ENCODE assay signal across 24 cellular contexts in the genomic region with DNA sequence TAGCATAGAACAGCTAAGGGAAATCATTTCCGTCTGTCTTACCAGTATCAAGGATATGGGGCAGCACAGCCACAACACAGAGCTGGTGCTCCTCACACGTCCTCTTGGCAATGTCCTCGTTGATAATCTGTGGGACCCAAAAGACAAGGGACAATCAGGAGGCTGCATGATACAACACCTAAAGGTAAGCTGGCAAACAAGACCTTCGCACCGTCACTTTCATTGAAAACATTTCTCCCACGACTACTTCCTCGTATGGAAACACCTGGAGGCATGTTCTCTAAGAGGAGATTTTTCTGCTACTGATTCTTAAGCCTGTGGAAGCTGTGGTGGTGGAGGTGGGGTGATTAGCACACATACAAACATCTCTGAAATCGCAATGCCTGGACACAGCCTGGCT.
"Had no signal": no experiment of that assay in that cellular context is flagged by ENCODE, and none has a peak within 500 bp of the region (broad histone marks: within the 10 kb centered on the region; RNA-seq: fewer than 3 reads in every experiment).

No MANE protein-coding gene starts in this region.

- H3K4me3 ChIP-seq: esophagus squamous epithelium, heart right ventricle, neural progenitor cell, prostate gland, right atrium auricular region, stomach, thyroid gland, upper lobe of left lung had no signal

- H3K9me3 Mint-ChIP-seq: effector memory CD8-positive, alpha-beta T cell; immature natural killer cell; naive B cell; natural killer cell treated with Interleukin-12 subunit alpha and Interleukin-12 subunit beta and Interleukin-15 and Interleukin-18, amount 100 ng/mL, for 72 hours; neural progenitor cell; stimulated activated effector memory CD8-positive, alpha-beta T cell treated with anti-CD3 and anti-CD28 coated beads, Interleukin-12 subunit alpha, Interleukin-12 subunit beta, amount 100 ng/mL, for 72 hours had no signal

- H3K27me3 ChIP-seq: esophagus squamous epithelium, heart right ventricle, neural progenitor cell, right atrium auricular region, stomach, thyroid gland, upper lobe of left lung had no signal

- DNase-seq: cortex of kidney; effector memory CD8-positive, alpha-beta T cell; erythroblast; esophagus squamous epithelium; foreskin melanocyte; glutamatergic neuron; heart right ventricle; hippocampal formation; immature natural killer cell; islet precursor cell; kidney glomerular epithelial cell; naive B cell; stimulated activated CD4-positive, alpha-beta T cell treated with anti-CD3 and anti-CD28 coated beads, Interleukin-2, amount 100 ng/mL, for 24 hours; stimulated activated CD4-positive, alpha-beta T cell treated with anti-CD3 and anti-CD28 coated beads, Interleukin-4, amount 100 ng/mL, for 24 hours; stimulated activated naive CD4-positive, alpha-beta T cell treated with Interleukin-2 at 50 U/mL for 16 hours; stomach; thyroid gland; upper lobe of left lung had no signal

- H3K27me3 Mint-ChIP-seq: effector memory CD8-positive, alpha-beta T cell; naive B cell; natural killer cell treated with Interleukin-12 subunit alpha and Interleukin-12 subunit beta and Interleukin-15 and Interleukin-18, amount 100 ng/mL, for 72 hours had no signal

- ATAC-seq: effector memory CD8-positive, alpha-beta T cell; heart right ventricle; natural killer cell treated with Interleukin-12 subunit alpha and Interleukin-12 subunit beta and Interleukin-15 and Interleukin-18, amount 100 ng/mL, for 72 hours; sciatic nerve; stimulated activated effector memory CD8-positive, alpha-beta T cell treated with anti-CD3 and anti-CD28 coated beads, Interleukin-12 subunit alpha, Interleukin-12 subunit beta, amount 100 ng/mL, for 72 hours had no signal

- H3K4me2 ChIP-seq: neural progenitor cell had no signal

- H3K9ac ChIP-seq: neural progenitor cell had no signal

- H3K27ac ChIP-seq: esophagus squamous epithelium, heart right ventricle, neural progenitor cell, prostate gland, right atrium auricular region, stomach, thyroid gland, upper lobe of left lung had no signal

- H3K9me3 ChIP-seq: esophagus squamous epithelium, heart right ventricle, prostate gland, right atrium auricular region, stomach, thyroid gland, upper lobe of left lung had no signal

- H3K27ac Mint-ChIP-seq: neural progenitor cell had no signal

- H2AFZ ChIP-seq: neural progenitor cell had no signal

- H3K4me1 ChIP-seq: neural progenitor cell, prostate gland, right atrium auricular region had no signal

- H3K4me3 Mint-ChIP-seq: effector memory CD8-positive, alpha-beta T cell; immature natural killer cell; naive B cell; natural killer cell treated with Interleukin-12 subunit alpha and Interleukin-12 subunit beta and Interleukin-15 and Interleukin-18, amount 100 ng/mL, for 72 hours; neural progenitor cell; stimulated activated effector memory CD8-positive, alpha-beta T cell treated with anti-CD3 and anti-CD28 coated beads, Interleukin-12 subunit alpha, Interleukin-12 subunit beta, amount 100 ng/mL, for 72 hours had no signal
